In the genomic region with DNA sequence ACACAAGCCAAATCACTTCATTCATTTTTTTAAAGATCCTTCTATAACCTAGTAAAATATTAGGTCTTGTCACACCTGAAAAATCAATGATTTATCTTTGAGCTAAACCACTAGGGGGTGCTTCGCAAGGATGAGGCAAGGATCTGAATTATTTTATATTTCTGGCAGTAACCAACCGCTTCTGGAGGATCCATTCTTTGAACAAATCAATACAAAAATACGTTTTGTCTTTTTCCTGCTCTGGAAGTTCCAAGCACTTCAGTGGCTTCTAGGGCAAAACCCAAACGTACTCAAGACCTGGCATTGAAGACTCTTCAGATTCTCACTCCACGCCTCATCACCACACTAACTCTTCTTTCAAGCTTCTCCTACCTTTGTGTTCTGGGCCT, we compare ENCODE assay signal across 8 cellular contexts. TPM values are rescaled to one million over a fixed set of nuclear protein-coding genes. Genes with fewer than 3 reads are reported as not detected.
DNase-seq lines count a peak whose midpoint lies in the region; ATAC-seq, FAIRE-seq and TF ChIP-seq lines count a peak whose summit lies in the region.

No MANE protein-coding gene starts in this region.

- CTCF ChIA-PET in K562 (lab: Yijun Ruan, JAX; ENCODE audit: low intra/inter-chr PET ratio), result interaction anchor here (1.1 to 1.2 kb wide), 2 partner anchors 12 to 588 kb away, joined by 3 to 4 read pairs; no protein-coding TSS in a partner anchor

- H3K27me3 ChIP-seq in K562 (ENCODE audit: control insufficient read depth in 2 of 2, insufficient read depth in 2 of 2, low read length in 2 of 2), result no peaks in the 10 kb centered on the region
- peaks cover 0 to 5% of the 10 kb centered on the region in 2 donors for H3K27me3 ChIP-seq in stomach smooth muscle (ENCODE audit: control insufficient read depth in 1 of 2, insufficient read depth in 2 of 2, low read length in 2 of 2)

- peak; percentile 38 to 53 for TF ChIP-seq RAD21 in K562 (CRISPR knock-in tag; conservative IDR thresholded peaks at IDR 0.05 in 1 of 2, IDR thresholded peaks at IDR 0.05 in 1 of 2)

- H3K4me2 ChIP-seq in K562 (ENCODE audit: insufficient read depth, low read length), result peak overlapping the region; percentile 99

- ATAC-seq in activated T-cell treated with anti-CD3 and anti-CD28 coated beads, Interleukin-2, amount 50 U/mL, for 72 hours (replicated peaks in 1 of 2), result peak in 1 of 2 donors; percentile 4
- peak; percentile 14 for ATAC-seq in HG02759 (IDR thresholded peaks at IDR 0.05; ENCODE audit: unreplicated experiment)
- peak; percentile 59 for ATAC-seq in K562
- ATAC-seq in activated CD4-positive, CD25-positive, alpha-beta regulatory T cell treated with anti-CD3 and anti-CD28 coated beads, Interleukin-2, amount 50 U/mL, for 24 hours, result no peak

- no peaks in the 10 kb centered on the region for H4K20me1 ChIP-seq in K562 (replicated peaks; ENCODE audit: control insufficient read depth, insufficient read depth, low read length)

- BruUV-seq in K562 (replicated peaks; lab: Mats Ljungman, UMichigan), result TSS peak; percentile 66

- peaks cover 8 to 10% of the 10 kb centered on the region in 2 experiments; a peak in 3 of 5 replicates for H3K4me1 ChIP-seq in K562 (replicated peaks in 1 of 2; ENCODE audit: control insufficient read depth in 2 of 2, insufficient read depth in 2 of 2, low read length in 2 of 2)
- peaks cover 12% of the 10 kb centered on the region for H3K4me1 ChIP-seq in stomach smooth muscle (ENCODE audit: control insufficient read depth, insufficient read depth, low read length)

- TF ChIP-seq CTCF in K562 (IDR thresholded peaks at IDR 0.05 in 2 of 3, conservative IDR thresholded peaks at IDR 0.05 in 1 of 3; ENCODE audit: insufficient read depth in 2 of 3, low read depth in 1 of 3, low read length in 3 of 3), result peak; percentile 49 to 63 (median 60); a peak in 5 of 6 replicates

- peaks cover 7 to 11% of the 10 kb centered on the region in 2 donors for H3K36me3 Mint-ChIP-seq in activated T-cell treated with anti-CD3 and anti-CD28 coated beads, Interleukin-2, amount 50 U/mL, for 72 hours (ENCODE audit: insufficient read depth in 2 of 2)

- H3K9ac ChIP-seq in K562 (ENCODE audit: insufficient read depth in 1 of 2, low read depth in 2 of 2, low read length in 2 of 2), result peak overlapping the region; percentile 85 to 91
- peak overlapping the region; percentile 71 to 93 for H3K9ac ChIP-seq in stomach smooth muscle (ENCODE audit: low read length in 2 of 2)

- POLR2A ChIA-PET in K562 (lab: Yijun Ruan, JAX), result interaction anchor here (0.6 to 2.2 kb wide), 7 partner anchors 9 to 415 kb away, joined by 3 to 6 read pairs (median 4); a partner anchor contains a TSS

- in situ Hi-C loops in K562 (cut with MboI), result no loop called here

- H3K36me3 ChIP-seq in K562 (ENCODE audit: control insufficient read depth, insufficient read depth, low read length), result peaks cover 35% of the 10 kb centered on the region
- peaks cover 0 to 5% of the 10 kb centered on the region in 2 donors for H3K36me3 ChIP-seq in stomach smooth muscle (ENCODE audit: control insufficient read depth in 2 of 2, insufficient read depth in 2 of 2, low read length in 2 of 2)

- no peak for FAIRE-seq in K562 (lab: Jason Lieb, UNC)

- WGBS in K562 (ENCODE audit: insufficient coverage, low coverage, missing lambda C conversion rate), result 3% methylated on average over 5 of the region's 5 CpGs

- peak; percentile 32 for DNase-seq in activated T-cell treated with anti-CD3 and anti-CD28 coated beads, Interleukin-2, amount 50 U/mL, for 72 hours
- DNase-seq in activated T-cell treated with anti-CD3 and anti-CD28 coated beads, Interleukin-2, amount 50 U/mL, for 1 hour, result no peak
- DNase-seq in NCI-H748 (lab: John Stamatoyannopoulos, UW; ENCODE audit: unreplicated experiment) (peak; percentile 35), K562 (ENCODE audit: extremely low read depth in 1 of 4, low spot score in 3 of 4) (peak in 3 of 4 experiments; percentile 32 to 53 (median 51)), inferior parietal cortex (ENCODE audit: extremely low spot score) (peak; percentile 41)

- no peak for TF ChIP-seq EP300 in K562 (IDR thresholded peaks at IDR 0.05; ENCODE audit: low read length)

- no peaks in the 10 kb centered on the region for H3K9me1 ChIP-seq in K562 (ENCODE audit: control insufficient read depth, insufficient read depth, low read length)

- peak overlapping the region; percentile 99 for H3K27ac Mint-ChIP-seq in activated T-cell treated with anti-CD3 and anti-CD28 coated beads, Interleukin-2, amount 50 U/mL, for 72 hours

- H3K9me3 Mint-ChIP-seq in activated T-cell treated with anti-CD3 and anti-CD28 coated beads, Interleukin-2, amount 50 U/mL, for 72 hours, result no peaks in the 10 kb centered on the region

- peaks cover 3% of the 10 kb centered on the region for H3K27me3 Mint-ChIP-seq in activated T-cell treated with anti-CD3 and anti-CD28 coated beads, Interleukin-2, amount 50 U/mL, for 72 hours (ENCODE audit: low read depth)

- H3K27ac ChIP-seq in K562 (ENCODE audit: extremely low read depth, low read depth, low read length) (peak overlapping the region; percentile 92), stomach smooth muscle (ENCODE audit: low read length) (peak overlapping the region; percentile 85)

- no peak for TF ChIP-seq POLR2A in K562 (conservative IDR thresholded peaks at IDR 0.05)

- H2AFZ ChIP-seq in K562 (ENCODE audit: low read depth, low read length), result peak overlapping the region; percentile 92

- peak overlapping the region; percentile 100 for H3K4me3 ChIP-seq in K562
- H3K4me3 ChIP-seq in stomach smooth muscle (ENCODE audit: low read length in 2 of 2), result peak overlapping the region; percentile 78 to 99

- H3K4me3 Mint-ChIP-seq in activated T-cell treated with anti-CD3 and anti-CD28 coated beads, Interleukin-2, amount 50 U/mL, for 72 hours, result peak overlapping the region; percentile 99 to 100

- intact Hi-C loops in K562 (cut with micrococcal nuclease), result loop anchor here (5.0 kb wide), 1 partner anchor 339 kb away; no protein-coding TSS in a partner anchor

- H3K79me2 ChIP-seq in K562 (ENCODE audit: control insufficient read depth, insufficient read depth, low read length), result peaks cover 30% of the 10 kb centered on the region

- H3K9me3 ChIP-seq in K562 (replicated peaks; ENCODE audit: control insufficient read depth, insufficient read depth, low read depth, low read length) (no peaks in the 10 kb centered on the region), stomach smooth muscle (ENCODE audit: control insufficient read depth in 2 of 2, low read length in 2 of 2) (no peaks in the 10 kb centered on the region)

- peaks cover 72% of the 10 kb centered on the region for H3K4me1 Mint-ChIP-seq in activated T-cell treated with anti-CD3 and anti-CD28 coated beads, Interleukin-2, amount 50 U/mL, for 72 hours (ENCODE audit: low read depth)

RNA-seq across cellular contexts. Expression of a gene that starts 0.5 kb away (rescaled TPM):
- total RNA-seq in activated T-cell treated with anti-CD3 and anti-CD28 coated beads, Interleukin-2, amount 50 U/mL, for 72 hours, result 10 to 100 TPM; 38.3 to 43.4 TPM
- total RNA-seq in K562 (2011; cell fraction: chromatin; rRNA removed; ENCODE audit: low replicate concordance), result 63.6 and 106 TPM in 2 replicates
- total RNA-seq in K562 (2011; cell fraction: nucleolus; rRNA removed), result 56.9 and 58.4 TPM in 2 replicates
- total RNA-seq in K562 (2011; cell fraction: nucleoplasm; rRNA removed), result 51.1 and 71.5 TPM in 2 replicates
- total RNA-seq in K562 (2014; rRNA removed), result 45.4 and 59.8 TPM in 2 replicates
- total RNA-seq in K562 (2014; rRNA removed; fragmentation: Illumina TruSeq; extraction: Trizol), result 56.5 and 59.8 TPM in 2 replicates
- total RNA-seq in K562 (2015; rRNA removed; fragmentation: Illumina TruSeq; extraction: Trizol), result 68.4 and 73.7 TPM in 2 replicates
- 35.2 and 37.9 TPM in 2 replicates for total RNA-seq in K562 (2021)
- polyA plus RNA-seq in K562 (2011; rRNA removed), result 50.5 and 55.7 TPM in 2 replicates
- polyA plus RNA-seq in K562 (2011; cell fraction: cytosol; rRNA removed), result 21.2 and 29.8 TPM in 2 replicates
- polyA plus RNA-seq in K562 (2011; cell fraction: nucleus; rRNA removed), result 58.3 and 70.1 TPM in 2 replicates
- 21.9 and 36.2 TPM in 2 replicates for polyA plus RNA-seq in K562 (2012)
- 49.4 and 55.5 TPM in 2 replicates for polyA plus RNA-seq in K562 (2014; fragmentation: Illumina TruSeq; extraction: Trizol)
- 10 to 100 TPM; 14.9 to 23.0 TPM for polyA plus RNA-seq in K562 (2014; fragmentation: Nextera tagmentation; extraction: Ambion mirVana)
- 39.5 and 46.7 TPM in 2 replicates for polyA plus RNA-seq in K562 (2014; rRNA removed)
- polyA minus RNA-seq in K562 (2011; rRNA and poly(A)+ RNA removed), result 71.0 and 90.5 TPM in 2 replicates
- 29.7 and 38.5 TPM in 2 replicates for polyA minus RNA-seq in K562 (2011; cell fraction: cytosol; rRNA and poly(A)+ RNA removed)
- 41.5 and 62.8 TPM in 2 replicates for polyA minus RNA-seq in K562 (2011; cell fraction: nucleus; rRNA and poly(A)+ RNA removed)

RNA-seq across cellular contexts. Expression of a gene that starts 14.2 kb away (rescaled TPM):
- total RNA-seq in activated T-cell treated with anti-CD3 and anti-CD28 coated beads, Interleukin-2, amount 50 U/mL, for 72 hours, result 10 to 100 TPM in 1 of 2 donors, 1 to 10 TPM in 1; 5.4 to 13.4 TPM
- 1.8 TPM in 1 of 2 replicates, not detected in the other for total RNA-seq in K562 (2011; cell fraction: chromatin; rRNA removed; ENCODE audit: low replicate concordance)
- total RNA-seq in K562 (2011; cell fraction: nucleolus; rRNA removed), result 1.1 and 2.3 TPM in 2 replicates
- total RNA-seq in K562 (2011; cell fraction: nucleoplasm; rRNA removed), result 0.46 and 0.73 TPM in 2 replicates
- 0.45 and 0.54 TPM in 2 replicates for total RNA-seq in K562 (2014; rRNA removed)
- total RNA-seq in K562 (2014; rRNA removed; fragmentation: Illumina TruSeq; extraction: Trizol), result 0.16 and 0.18 TPM in 2 replicates
- total RNA-seq in K562 (2015; rRNA removed; fragmentation: Illumina TruSeq; extraction: Trizol), result 0.07 and 0.15 TPM in 2 replicates
- 0.74 and 1.2 TPM in 2 replicates for total RNA-seq in K562 (2021)
- 0.60 and 0.61 TPM in 2 replicates for polyA plus RNA-seq in K562 (2011; rRNA removed)
- 0.69 and 3.2 TPM in 2 replicates for polyA plus RNA-seq in K562 (2011; cell fraction: cytosol; rRNA removed)
- 2.0 and 5.0 TPM in 2 replicates for polyA plus RNA-seq in K562 (2011; cell fraction: nucleus; rRNA removed)
- 1.0 and 1.5 TPM in 2 replicates for polyA plus RNA-seq in K562 (2012)
- 0.18 and 0.21 TPM in 2 replicates for polyA plus RNA-seq in K562 (2014; fragmentation: Illumina TruSeq; extraction: Trizol)
- under 1 TPM; 0.03 to 0.04 TPM for polyA plus RNA-seq in K562 (2014; fragmentation: Nextera tagmentation; extraction: Ambion mirVana)
- polyA plus RNA-seq in K562 (2014; rRNA removed), result 0.56 and 0.76 TPM in 2 replicates
- 0.15 and 0.28 TPM in 2 replicates for polyA minus RNA-seq in K562 (2011; rRNA and poly(A)+ RNA removed)
- 0.55 and 1.0 TPM in 2 replicates for polyA minus RNA-seq in K562 (2011; cell fraction: cytosol; rRNA and poly(A)+ RNA removed)
- polyA minus RNA-seq in K562 (2011; cell fraction: nucleus; rRNA and poly(A)+ RNA removed), result 1.3 and 1.7 TPM in 2 replicates

RNA-seq across cellular contexts. Expression of a gene that starts 38.3 kb away (rescaled TPM):
- total RNA-seq in activated T-cell treated with anti-CD3 and anti-CD28 coated beads, Interleukin-2, amount 50 U/mL, for 72 hours, result 10 to 100 TPM; 11.9 to 19.6 TPM
- 57.1 and 107 TPM in 2 replicates for total RNA-seq in K562 (2011; cell fraction: chromatin; rRNA removed; ENCODE audit: low replicate concordance)
- total RNA-seq in K562 (2011; cell fraction: nucleolus; rRNA removed), result 59.7 and 67.4 TPM in 2 replicates
- 57.2 and 61.1 TPM in 2 replicates for total RNA-seq in K562 (2011; cell fraction: nucleoplasm; rRNA removed)
- total RNA-seq in K562 (2014; rRNA removed) (13.1 and 13.8 TPM in 2 replicates), K562 (2014; rRNA removed; fragmentation: Illumina TruSeq; extraction: Trizol) (6.0 and 7.2 TPM in 2 replicates), K562 (2015; rRNA removed; fragmentation: Illumina TruSeq; extraction: Trizol) (7.5 TPM in 2 replicates), K562 (2021) (16.9 and 18.1 TPM in 2 replicates)
- polyA plus RNA-seq in K562 (2011; rRNA removed) (13.5 and 14.5 TPM in 2 replicates), K562 (2014; fragmentation: Illumina TruSeq; extraction: Trizol) (11.3 and 12.4 TPM in 2 replicates), K562 (2014; fragmentation: Nextera tagmentation; extraction: Ambion mirVana) (1 to 10 TPM in 1 of 2 experiments, under 1 TPM in 1; 0.53 to 1.7 TPM), K562 (2014; rRNA removed) (15.5 and 16.2 TPM in 2 replicates)
- 11.8 and 16.3 TPM in 2 replicates for polyA plus RNA-seq in K562 (2011; cell fraction: cytosol; rRNA removed)
- polyA plus RNA-seq in K562 (2011; cell fraction: nucleus; rRNA removed), result 44.6 and 76.9 TPM in 2 replicates
- polyA plus RNA-seq in K562 (2012), result 9.8 and 17.5 TPM in 2 replicates
- 9.1 and 13.7 TPM in 2 replicates for polyA minus RNA-seq in K562 (2011; rRNA and poly(A)+ RNA removed)
- polyA minus RNA-seq in K562 (2011; cell fraction: cytosol; rRNA and poly(A)+ RNA removed), result 7.7 and 7.8 TPM in 2 replicates
- 13.4 and 18.8 TPM in 2 replicates for polyA minus RNA-seq in K562 (2011; cell fraction: nucleus; rRNA and poly(A)+ RNA removed)

Comparison
In these comparisons a context has a peak if more than half of its experiments do, and no peak if none do; other contexts are left out.
1. ATAC-seq: peak in HG02759 (single experiment) and K562 (single experiment); none in activated CD4-positive, CD25-positive, alpha-beta regulatory T cell treated with anti-CD3 and anti-CD28 coated beads, Interleukin-2, amount 50 U/mL, for 24 hours (0 of 2).